Comparison of ENCODE assay signal across 20 cellular contexts in the genomic region with DNA sequence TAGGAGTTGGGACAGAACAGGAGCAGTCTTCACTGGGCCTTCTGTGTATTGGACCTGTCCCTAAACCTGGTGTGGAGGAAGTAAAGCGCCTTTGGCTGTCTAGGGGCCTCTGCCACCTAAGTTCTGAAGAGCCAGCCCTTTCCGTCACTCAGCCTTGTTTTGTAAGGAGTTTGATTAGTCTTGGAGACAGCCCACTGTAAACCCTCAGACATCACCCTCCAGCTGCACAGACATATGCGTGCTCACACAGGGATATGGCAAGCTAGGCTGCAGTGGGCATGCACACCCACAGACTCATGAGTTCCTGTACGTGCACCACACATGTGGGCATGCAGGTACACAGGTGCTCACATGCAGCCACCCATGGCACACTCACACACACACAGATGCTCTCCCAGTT. TPM values are rescaled to one million over a fixed set of nuclear protein-coding genes. Genes with fewer than 3 reads are reported as not detected.
DNase-seq lines count a peak whose midpoint lies in the region; ATAC-seq, FAIRE-seq and TF ChIP-seq lines count a peak whose summit lies in the region.
"Had no signal": no experiment of that assay in that cellular context is flagged by ENCODE, and none has a peak within 500 bp of the region (broad histone marks: within the 10 kb centered on the region; RNA-seq: fewer than 3 reads in every experiment).

No MANE protein-coding gene starts in this region.

- H3K4me3 Mint-ChIP-seq in nephron, result peak overlapping the region in 1 of 3 experiments; percentile 6

- no peak for FAIRE-seq in HepG2 (lab: Jason Lieb, UNC)
- FAIRE-seq: colon had no signal

- H2AFZ ChIP-seq in IMR-90 (replicated peaks; ENCODE audit: low read length, poor library complexity), result peak overlapping the region; percentile 97
- H2AFZ ChIP-seq in HepG2 (ENCODE audit: low read length), result no peak overlapping the region

- 0 out of 2 replicates have a peak, but pooled peaks cover 2% of the 10 kb centered on the region for H3K36me3 ChIP-seq in IMR-90 (ENCODE audit: control insufficient read depth, insufficient read depth, low read length)
- H3K36me3 ChIP-seq in thyroid gland, result no peaks in the 10 kb centered on the region
- peaks cover 4 to 6% of the 10 kb centered on the region in 2 experiments; a peak in 2 of 5 replicates for H3K36me3 ChIP-seq in HepG2 (replicated peaks in 1 of 2; ENCODE audit: control insufficient read depth in 1 of 2, insufficient read depth in 2 of 2, low read length in 2 of 2)
- H3K36me3 ChIP-seq: right lobe of liver, tibial nerve had no signal

- ATAC-seq in IMR-90 (ENCODE audit: low read depth) (no peak), sciatic nerve (no peak), HepG2 (no peak)
- ATAC-seq: HCT116 had no signal

- peak overlapping the region; percentile 97 for H2AK9ac ChIP-seq in IMR-90 (replicated peaks; ENCODE audit: low read depth, low read length, poor library complexity)

- peak overlapping the region; percentile 90 to 99; a peak in 3 of 4 replicates for H4K8ac ChIP-seq in IMR-90 (ENCODE audit: low read depth in 2 of 2, low read length in 2 of 2)

- H4K91ac ChIP-seq in IMR-90 (ENCODE audit: insufficient read depth, low read depth, low read length), result peak overlapping the region; percentile 89; the same call in 1 of the 2 replicates

- H3K27me3 ChIP-seq in IMR-90 (ENCODE audit: control insufficient read depth, insufficient read depth, low read length) (no peaks in the 10 kb centered on the region), thyroid gland (no peaks in the 10 kb centered on the region), HepG2 (ENCODE audit: control insufficient read depth in 1 of 2, insufficient read depth in 2 of 2, low read length in 2 of 2) (no peaks in the 10 kb centered on the region)
- H3K27me3 ChIP-seq: right lobe of liver, tibial nerve had no signal

- peaks cover 19% of the 10 kb centered on the region for H3K79me2 ChIP-seq in HepG2 (ENCODE audit: insufficient read depth, low read length)

- peak overlapping the region; percentile 94 for H3K14ac ChIP-seq in IMR-90 (replicated peaks; ENCODE audit: low read depth, low read length)

- peak overlapping the region; percentile 96; the same call in 1 of the 2 replicates for H2AK5ac ChIP-seq in IMR-90 (ENCODE audit: low read depth, low read length)

- H3K4me1 Mint-ChIP-seq in nephron, result peaks cover 44% of the 10 kb centered on the region

- no CpG with 5 or more reads among the region's 4 CpGs for WGBS in IMR-90 (ENCODE audit: extremely low coverage in 2 of 2, insufficient read length in 1 of 2), 2 experiments
- 93 to 97% methylated on average over 4 of the region's 4 CpGs for WGBS in thyroid gland, 2 donors
- WGBS in HepG2 (ENCODE audit: low lambda C conversion rate), result 93% methylated on average over 3 of the region's 4 CpGs

- TF ChIP-seq RAD21 in IMR-90 (IDR thresholded peaks at IDR 0.05; ENCODE audit: low read length) (no peak), HepG2 (CRISPR knock-in tag; IDR thresholded peaks at IDR 0.05) (no peak)

- H3K4ac ChIP-seq in IMR-90 (ENCODE audit: low read depth, low read length), result peak overlapping the region; percentile 97

- no TSS peak for BruUV-seq in IMR-90 (replicated peaks; lab: Mats Ljungman, UMichigan)
- no TSS peak for BruUV-seq in HepG2 (replicated peaks; lab: Mats Ljungman, UMichigan)

- H3K9me1 ChIP-seq in IMR-90 (ENCODE audit: insufficient read depth, low read length), result peaks cover 26% of the 10 kb centered on the region

- CTCF ChIA-PET in IMR-90 (lab: Yijun Ruan, JAX), result no interaction called here
- CTCF ChIA-PET in HepG2 (lab: Yijun Ruan, JAX; ENCODE audit: low intra/inter-chr PET ratio, low total read pairs), result no interaction called here

- H3K9ac ChIP-seq in IMR-90 (ENCODE audit: low read depth, low read length), result no peak overlapping the region
- H3K9ac ChIP-seq in HepG2 (ENCODE audit: insufficient read depth, low read depth, low read length), result no peak overlapping the region

- dilution Hi-C loops in IMR-90 (cut with HindIII; ENCODE audit: low sequenced_read_pairs, unreplicated experiment), result no loop called here

- TF ChIP-seq POLR2A in IMR-90 (IDR thresholded peaks at IDR 0.05; ENCODE audit: low read depth, low read length) (no peak), thyroid gland (IDR thresholded peaks at IDR 0.05) (no peak), HepG2 (IDR thresholded peaks at IDR 0.05; ENCODE audit: insufficient read depth in 1 of 2, low read depth in 2 of 2, low read length in 2 of 2) (no peak)

- POLR2A ChIA-PET in IMR-90 (lab: Charles Lee; ENCODE audit: unreplicated experiment), result no interaction called here
- POLR2A ChIA-PET in HepG2 (lab: Yijun Ruan, JAX), result interaction anchor here (1.8 kb wide), 1 partner anchor 34 kb away, joined by 5 read pairs; no protein-coding TSS in a partner anchor

- no peak overlapping the region for H2BK20ac ChIP-seq in IMR-90 (ENCODE audit: low read depth, low read length)

- DNase-seq in IMR-90 (no peak), thyroid gland (no peak), NCI-H524 (lab: John Stamatoyannopoulos, UW) (no peak), sciatic nerve (ENCODE audit: low spot score) (no peak), OCI-M1 (lab: John Stamatoyannopoulos, UW) (no peak), HepG2 (ENCODE audit: low spot score) (no peak)
- DNase-seq: activated CD4-positive, alpha-beta T cell treated with anti-CD3 and anti-CD28 coated beads for 48 hours; activated gamma-delta T cell treated with Interleukin-2 at 50 U/mL for 16 hours; DMS53; NCI-H1694; right lobe of liver; SIG-M5; stimulated activated CD4-positive, alpha-beta T cell treated with anti-CD3 and anti-CD28 coated beads, Interleukin-4, amount 100 ng/mL, for 4 hours; stimulated activated CD8-positive, alpha-beta memory T cell treated with anti-CD3 and anti-CD28 coated beads, Interleukin-4, amount 100 ng/mL, for 48 hours; T-helper 2 cell had no signal

- no peak overlapping the region for H2BK120ac ChIP-seq in IMR-90 (ENCODE audit: low read depth, low read length)

- H3K27ac Mint-ChIP-seq in nephron, result peak overlapping the region in 2 of 3 experiments; percentile 31 to 68

- no peak for TF ChIP-seq EP300 in HepG2 (IDR thresholded peaks at IDR 0.05; ENCODE audit: low read depth in 2 of 2, low read length in 2 of 2)
- TF ChIP-seq EP300 in HepG2 (CRISPR knock-in tag; IDR thresholded peaks at IDR 0.05; ENCODE audit: borderline replicate concordance), result no peak

- no peak overlapping the region for H2BK15ac ChIP-seq in IMR-90 (ENCODE audit: low read depth, low read length)

- peaks cover 13% of the 10 kb centered on the region; the same call in 1 of the 2 replicates for H4K20me1 ChIP-seq in IMR-90 (ENCODE audit: insufficient read depth, low read length)
- H4K20me1 ChIP-seq in HepG2 (ENCODE audit: insufficient read depth, low read length), result peaks cover 3% of the 10 kb centered on the region

- H3K4me1 ChIP-seq in IMR-90 (ENCODE audit: control insufficient read depth, insufficient read depth, low read length), result peaks cover 17% of the 10 kb centered on the region
- H3K4me1 ChIP-seq in thyroid gland, result peaks cover 56 to 75% of the 10 kb centered on the region in 2 donors
- peaks cover 73% of the 10 kb centered on the region for H3K4me1 ChIP-seq in HepG2 (ENCODE audit: insufficient read depth, low read length)
- H3K4me1 ChIP-seq: right lobe of liver had no signal

- H3K9me3 ChIP-seq in IMR-90 (ENCODE audit: control insufficient read depth, insufficient read depth, low read length) (no peaks in the 10 kb centered on the region), thyroid gland (no peaks in the 10 kb centered on the region), HepG2 (ENCODE audit: low read length) (no peaks in the 10 kb centered on the region)
- H3K9me3 ChIP-seq: right lobe of liver, tibial nerve had no signal

- in situ Hi-C loops in IMR-90 (cut with MboI; ENCODE audit: low sequenced_read_pairs), result no loop called here
- in situ Hi-C loops in HepG2 (cut with HindIII; ENCODE audit: extremely low pct_ligation_motif_present, low pct_unique_long_range_greater_than_20kb), result no loop called here

- TF ChIP-seq CTCF in IMR-90 (conservative IDR thresholded peaks at IDR 0.05; ENCODE audit: low read depth, low read length), result no peak
- TF ChIP-seq CTCF in VCaP (conservative IDR thresholded peaks at IDR 0.05), result no peak
- TF ChIP-seq CTCF in nephron (IDR thresholded peaks at IDR 0.05; ENCODE audit: unreplicated experiment in 3 of 3), result no peak
- TF ChIP-seq CTCF in thyroid gland (IDR thresholded peaks at IDR 0.05), result no peak
- TF ChIP-seq CTCF in HepG2 (CRISPR knock-in tag; IDR thresholded peaks at IDR 0.05), result no peak

- peaks cover 22 to 72% of the 10 kb centered on the region in 2 experiments for H3K79me1 ChIP-seq in IMR-90 (ENCODE audit: low read depth in 1 of 2, low read length in 2 of 2)

- H3K4me3 ChIP-seq in IMR-90 (ENCODE audit: insufficient read depth, low read depth, low read length), result no peak overlapping the region
- no peak overlapping the region for H3K4me3 ChIP-seq in thyroid gland (replicated peaks in 1 of 3)
- no peak overlapping the region for H3K4me3 ChIP-seq in HepG2 (replicated peaks in 1 of 3; ENCODE audit: insufficient read depth in 1 of 3, low read depth in 2 of 3, low read length in 3 of 3)
- H3K4me3 ChIP-seq: right lobe of liver had no signal

- H3K4me2 ChIP-seq in IMR-90 (ENCODE audit: low read depth, low read length), result no peak overlapping the region
- H3K4me2 ChIP-seq in HepG2 (ENCODE audit: low read depth, low read length), result no peak overlapping the region

- H3K18ac ChIP-seq in IMR-90 (ENCODE audit: low read depth, low read length), result no peak overlapping the region

- no peak overlapping the region for H3K56ac ChIP-seq in IMR-90 (ENCODE audit: extremely low read depth, insufficient read depth, low read length)

- H2BK5ac ChIP-seq in IMR-90 (ENCODE audit: low read depth, low read length, poor library complexity, severe bottlenecking), result no peak overlapping the region

- no peak overlapping the region for H3K23ac ChIP-seq in IMR-90 (ENCODE audit: low read depth, low read length)

- no peak overlapping the region; the same call in 1 of the 2 replicates for H4K5ac ChIP-seq in IMR-90 (ENCODE audit: low read depth, low read length)

- H3K36me3 Mint-ChIP-seq in nephron (ENCODE audit: low read depth), result no peaks in the 10 kb centered on the region

- no peaks in the 10 kb centered on the region for H3K9me3 Mint-ChIP-seq in nephron

- intact Hi-C loops in IMR-90 (cut with micrococcal nuclease) (no loop called here), thyroid gland (cut with DNase I) (loop anchor here (5.0 kb wide), 1 partner anchor 39 kb away; no protein-coding TSS in a partner anchor), sciatic nerve (cut with DNase I) (no loop called here), HepG2 (cut with micrococcal nuclease; ENCODE audit: unreplicated experiment) (no loop called here)

- H3K27ac ChIP-seq in IMR-90 (ENCODE audit: insufficient read depth, low read length), result no peak overlapping the region
- peak overlapping the region; percentile 99; the same call in 1 of the 2 replicates for H3K27ac ChIP-seq in VCaP
- H3K27ac ChIP-seq in thyroid gland, result peak overlapping the region; percentile 74 to 98 (median 88)
- no peak overlapping the region for H3K27ac ChIP-seq in HepG2 (ENCODE audit: extremely low read length, insufficient read depth, low read length)

- peaks cover 10% of the 10 kb centered on the region for H3K27me3 Mint-ChIP-seq in nephron (ENCODE audit: low read depth)

RNA-seq across cellular contexts. Expression of a gene that starts 5.2 kb away (rescaled TPM):
- total RNA-seq in IMR-90 (2012; rRNA removed) (3.3 and 4.3 TPM in 2 replicates), thyroid gland (100 to 1,000 TPM in 1 of 4 donors, 10 to 100 TPM in 3; 32.0 to 154 (median 71.4) TPM), sciatic nerve (30.3 TPM), HepG2 (2016; rRNA removed; fragmentation: Illumina TruSeq; extraction: Trizol) (1.6 and 4.3 TPM in 2 replicates)
- polyA plus RNA-seq in IMR-90 (2012; rRNA removed) (19.0 TPM in 2 replicates), HepG2 (2011; rRNA removed) (40.7 and 47.7 TPM in 2 replicates)
- 17.1 and 19.0 TPM in 2 replicates for polyA plus RNA-seq in IMR-90 (2012; cell fraction: cytosol; rRNA removed)
- 26.5 and 37.5 TPM in 2 replicates for polyA plus RNA-seq in IMR-90 (2012; cell fraction: nucleus; rRNA removed; ENCODE audit: low replicate concordance)
- 0.79 and 1.0 TPM in 2 replicates for total RNA-seq in HepG2 (2016; cell fraction: cytosol; rRNA removed; fragmentation: Illumina TruSeq; extraction: Trizol; ENCODE audit: low read depth)
- total RNA-seq in HepG2 (2016; cell fraction: insoluble cytoplasmic fraction; rRNA removed; fragmentation: Illumina TruSeq; extraction: Trizol), result 1.7 and 3.8 TPM in 2 replicates
- total RNA-seq in HepG2 (2016; cell fraction: membrane; rRNA removed; fragmentation: Illumina TruSeq; extraction: Trizol), result 2.3 and 2.6 TPM in 2 replicates
- total RNA-seq in HepG2 (2016; cell fraction: nucleus; rRNA removed; fragmentation: Illumina TruSeq; extraction: Trizol), result 4.3 and 4.4 TPM in 2 replicates
- polyA plus RNA-seq in HepG2 (2011; cell fraction: cytosol; rRNA removed), result 43.8 and 46.4 TPM in 2 replicates
- polyA plus RNA-seq in HepG2 (2011; cell fraction: nucleus; rRNA removed), result 49.0 and 56.6 TPM in 2 replicates
- 26.9 and 29.1 TPM in 2 replicates for polyA plus RNA-seq in HepG2 (2012)
- 4.3 and 5.2 TPM in 2 replicates for polyA plus RNA-seq in HepG2 (2016; cell fraction: cytosol; fragmentation: Illumina TruSeq; extraction: Trizol; ENCODE audit: low read depth)
- 19.3 and 22.7 TPM in 2 replicates for polyA plus RNA-seq in HepG2 (2016; cell fraction: insoluble cytoplasmic fraction; fragmentation: Illumina TruSeq; extraction: Trizol; ENCODE audit: low read depth)
- polyA plus RNA-seq in HepG2 (2016; cell fraction: membrane; fragmentation: Illumina TruSeq; extraction: Trizol; ENCODE audit: low read depth), result 3.2 and 3.3 TPM in 2 replicates
- 26.1 and 26.5 TPM in 2 replicates for polyA plus RNA-seq in HepG2 (2016; cell fraction: nucleus; fragmentation: Illumina TruSeq; extraction: Trizol; ENCODE audit: insufficient read depth, low read depth)
- polyA minus RNA-seq in HepG2 (2011; rRNA and poly(A)+ RNA removed; ENCODE audit: low replicate concordance), result 30.4 and 51.6 TPM in 2 replicates
- polyA minus RNA-seq in HepG2 (2011; cell fraction: cytosol; rRNA and poly(A)+ RNA removed), result 17.5 and 20.8 TPM in 2 replicates
- 17.8 and 23.6 TPM in 2 replicates for polyA minus RNA-seq in HepG2 (2011; cell fraction: nucleus; rRNA and poly(A)+ RNA removed)

RNA-seq across cellular contexts. Expression of a gene that starts 36.0 kb away (rescaled TPM):
- total RNA-seq in IMR-90 (2012; rRNA removed) (23.5 and 28.6 TPM in 2 replicates), thyroid gland (10 to 100 TPM; 14.4 to 17.7 (median 16.2) TPM), sciatic nerve (21.3 TPM), HepG2 (2016; rRNA removed; fragmentation: Illumina TruSeq; extraction: Trizol) (25.7 and 37.0 TPM in 2 replicates)
- polyA plus RNA-seq in IMR-90 (2012; rRNA removed) (11.6 and 14.5 TPM in 2 replicates), HepG2 (2011; rRNA removed) (21.0 and 23.2 TPM in 2 replicates)
- 10.2 and 10.4 TPM in 2 replicates for polyA plus RNA-seq in IMR-90 (2012; cell fraction: cytosol; rRNA removed)
- 8.4 and 10.0 TPM in 2 replicates for polyA plus RNA-seq in IMR-90 (2012; cell fraction: nucleus; rRNA removed; ENCODE audit: low replicate concordance)
- total RNA-seq in HepG2 (2016; cell fraction: cytosol; rRNA removed; fragmentation: Illumina TruSeq; extraction: Trizol; ENCODE audit: low read depth), result 4.3 and 5.1 TPM in 2 replicates
- total RNA-seq in HepG2 (2016; cell fraction: insoluble cytoplasmic fraction; rRNA removed; fragmentation: Illumina TruSeq; extraction: Trizol), result 25.2 and 37.3 TPM in 2 replicates
- 14.7 and 16.2 TPM in 2 replicates for total RNA-seq in HepG2 (2016; cell fraction: membrane; rRNA removed; fragmentation: Illumina TruSeq; extraction: Trizol)
- total RNA-seq in HepG2 (2016; cell fraction: nucleus; rRNA removed; fragmentation: Illumina TruSeq; extraction: Trizol), result 30.4 and 35.0 TPM in 2 replicates
- 21.9 and 27.5 TPM in 2 replicates for polyA plus RNA-seq in HepG2 (2011; cell fraction: cytosol; rRNA removed)
- 11.4 TPM in 2 replicates for polyA plus RNA-seq in HepG2 (2011; cell fraction: nucleus; rRNA removed)
- 13.7 and 19.5 TPM in 2 replicates for polyA plus RNA-seq in HepG2 (2012)
- polyA plus RNA-seq in HepG2 (2016; cell fraction: cytosol; fragmentation: Illumina TruSeq; extraction: Trizol; ENCODE audit: low read depth), result 5.2 and 6.1 TPM in 2 replicates
- 20.1 and 21.3 TPM in 2 replicates for polyA plus RNA-seq in HepG2 (2016; cell fraction: insoluble cytoplasmic fraction; fragmentation: Illumina TruSeq; extraction: Trizol; ENCODE audit: low read depth)
- 10.2 and 12.2 TPM in 2 replicates for polyA plus RNA-seq in HepG2 (2016; cell fraction: membrane; fragmentation: Illumina TruSeq; extraction: Trizol; ENCODE audit: low read depth)
- 32.4 and 36.2 TPM in 2 replicates for polyA plus RNA-seq in HepG2 (2016; cell fraction: nucleus; fragmentation: Illumina TruSeq; extraction: Trizol; ENCODE audit: insufficient read depth, low read depth)
- polyA minus RNA-seq in HepG2 (2011; rRNA and poly(A)+ RNA removed; ENCODE audit: low replicate concordance), result 79.7 and 80.7 TPM in 2 replicates
- polyA minus RNA-seq in HepG2 (2011; cell fraction: cytosol; rRNA and poly(A)+ RNA removed), result 17.0 and 17.7 TPM in 2 replicates
- polyA minus RNA-seq in HepG2 (2011; cell fraction: nucleus; rRNA and poly(A)+ RNA removed), result 15.6 and 15.8 TPM in 2 replicates

Comparison
In these comparisons a context has a peak if more than half of its experiments do, and no peak if none do; other contexts are left out.
1. H3K27ac ChIP-seq: peak in VCaP (single experiment) and thyroid gland (3 of 3); none in IMR-90 (single experiment) and HepG2 (single experiment).